15 cellular contexts compared by ENCODE assay signal in genomic region chr5:35246411-35246810, GRCh38. TPM values are rescaled to one million over a fixed set of nuclear protein-coding genes. Genes with fewer than 3 reads are reported as not detected.
A peak's percentile ranks its signal among the peaks of the same experiment; 100 is the strongest.
DNase-seq lines count a peak whose midpoint lies in the region; ATAC-seq, FAIRE-seq and TF ChIP-seq lines count a peak whose summit lies in the region.
"Had no signal": no experiment of that assay in that cellular context is flagged by ENCODE, and none has a peak within 500 bp of the region (broad histone marks: within the 10 kb centered on the region; RNA-seq: fewer than 3 reads in every experiment).

No MANE protein-coding gene starts in this region.

- WGBS in GM12878 (ENCODE audit: insufficient coverage, insufficient replicate concordance, low lambda C conversion rate, missing lambda C conversion rate): 19% methylated on average over 2 of the region's 2 CpGs
- 0% methylated on average over 1 of the region's 2 CpGs for WGBS in HepG2 (ENCODE audit: low lambda C conversion rate)

- DNase-seq in breast epithelium (ENCODE audit: low spot score in 2 of 2) (peak in 1 of 2 donors; percentile 53), MCF 10A (ENCODE audit: unreplicated experiment) (no peak), GM12878 (ENCODE audit: low read depth, low spot score) (no peak), HepG2 (ENCODE audit: low spot score) (peak; percentile 35), osteocyte (ENCODE audit: extremely low spot score, unreplicated experiment) (no peak)
- DNase-seq: activated CD8-positive, alpha-beta memory T cell treated with anti-CD3 and anti-CD28 coated beads for 24 hours; heart right ventricle; NCI-H1436 treated with DMSO at 0.1 percent for 48 hours; PC-9; T-helper 9 cell had no signal

- RAD21 ChIA-PET in GM12878 (lab: Charles Lee; ENCODE audit: unreplicated experiment): interaction anchor here (1.0 to 6.5 kb wide), 9 partner anchors 9 to 190 kb away, joined by 3 to 79 read pairs (median 8); partner anchors contain the start of gene PRLR

- H3K79me2 ChIP-seq in GM12878 (ENCODE audit: control insufficient read depth, insufficient read depth, low read length): no peaks in the 10 kb centered on the region
- no peaks in the 10 kb centered on the region for H3K79me2 ChIP-seq in HepG2 (ENCODE audit: insufficient read depth, low read length)

- H3K9me3 Mint-ChIP-seq in MCF 10A (ENCODE audit: unreplicated experiment) (no peaks in the 10 kb centered on the region), osteocyte (ENCODE audit: unreplicated experiment) (no peaks in the 10 kb centered on the region)

- POLR2A ChIA-PET in MCF 10A (lab: Yijun Ruan, JAX) (no interaction called here), GM12878 (lab: Charles Lee) (interaction anchor here (0.8 to 6.0 kb wide), 2 partner anchors 18 to 337 kb away, joined by 3 to 46 read pairs; partner anchors contain the start of gene PRLR), HepG2 (lab: Yijun Ruan, JAX) (no interaction called here)

- H3K4me3 ChIP-seq in breast epithelium: no peak overlapping the region
- no peak overlapping the region for H3K4me3 ChIP-seq in GM12878
- H3K4me3 ChIP-seq in HepG2 (replicated peaks in 1 of 3; ENCODE audit: insufficient read depth in 1 of 3, low read depth in 2 of 3, low read length in 3 of 3): no peak overlapping the region
- H3K4me3 ChIP-seq: heart right ventricle, PC-9, right atrium auricular region, suprapubic skin had no signal

- TF ChIP-seq RAD21 in GM12878 (IDR thresholded peaks at IDR 0.05; ENCODE audit: insufficient read depth, low read depth, low read length): no peak
- TF ChIP-seq RAD21 in HepG2 (CRISPR knock-in tag; IDR thresholded peaks at IDR 0.05): no peak

- H3K36me3 Mint-ChIP-seq in MCF 10A (ENCODE audit: insufficient read depth, unreplicated experiment) (no peaks in the 10 kb centered on the region), osteocyte (ENCODE audit: unreplicated experiment) (no peaks in the 10 kb centered on the region)

- H3K36me3 ChIP-seq in breast epithelium (no peaks in the 10 kb centered on the region), GM12878 (ENCODE audit: control insufficient read depth in 2 of 2, insufficient read depth in 2 of 2, low read length in 1 of 2) (no peaks in the 10 kb centered on the region), HepG2 (replicated peaks in 1 of 2; ENCODE audit: control insufficient read depth in 1 of 2, insufficient read depth in 2 of 2, low read length in 2 of 2) (no peaks in the 10 kb centered on the region)
- H3K36me3 ChIP-seq: heart right ventricle, right atrium auricular region, suprapubic skin had no signal

- H3K4me1 Mint-ChIP-seq in MCF 10A (ENCODE audit: insufficient read depth, unreplicated experiment) (peaks cover 16% of the 10 kb centered on the region), osteocyte (ENCODE audit: unreplicated experiment) (peaks cover 9% of the 10 kb centered on the region)

- H2AFZ ChIP-seq in GM12878 (ENCODE audit: control insufficient read depth, low read depth, low read length) (no peak overlapping the region), HepG2 (ENCODE audit: low read length) (no peak overlapping the region)
- H2AFZ ChIP-seq: PC-9 had no signal

- H4K20me1 ChIP-seq in GM12878 (ENCODE audit: control insufficient read depth, insufficient read depth) (no peaks in the 10 kb centered on the region), HepG2 (ENCODE audit: insufficient read depth, low read length) (no peaks in the 10 kb centered on the region)

- peak overlapping the region; percentile 62 to 79 for H3K27ac ChIP-seq in breast epithelium
- H3K27ac ChIP-seq in GM12878 (ENCODE audit: control insufficient read depth, insufficient read depth): no peak overlapping the region
- no peak overlapping the region for H3K27ac ChIP-seq in HepG2 (ENCODE audit: extremely low read length, insufficient read depth, low read length)
- H3K27ac ChIP-seq: heart right ventricle, PC-9, right atrium auricular region had no signal

- TF ChIP-seq POLR2A in breast epithelium (IDR thresholded peaks at IDR 0.05) (no peak), GM12878 (IDR thresholded peaks at IDR 0.05; ENCODE audit: low read depth, low read length) (no peak), HepG2 (IDR thresholded peaks at IDR 0.05; ENCODE audit: insufficient read depth in 1 of 2, low read depth in 2 of 2, low read length in 2 of 2) (no peak)

- intact Hi-C loops in breast epithelium (cut with DNase I; ENCODE audit: low total_unique reads): no loop called here
- intact Hi-C loops in MCF 10A (cut with micrococcal nuclease): loop anchor here (2.0 kb wide), 1 partner anchor 18 kb away; no protein-coding TSS in a partner anchor
- intact Hi-C loops in GM12878 (cut with micrococcal nuclease; ENCODE audit: unreplicated experiment): loop anchor here (2.0 kb wide), 1 partner anchor 72 kb away; no protein-coding TSS in a partner anchor
- intact Hi-C loops in HepG2 (cut with micrococcal nuclease; ENCODE audit: unreplicated experiment): no loop called here

- no peaks in the 10 kb centered on the region for H3K27me3 ChIP-seq in breast epithelium
- H3K27me3 ChIP-seq in GM12878 (replicated peaks in 1 of 2; ENCODE audit: control insufficient read depth in 2 of 2, insufficient read depth in 2 of 2, low read length in 1 of 2): no peaks in the 10 kb centered on the region
- no peaks in the 10 kb centered on the region; a peak in 1 of 5 replicates for H3K27me3 ChIP-seq in HepG2 (ENCODE audit: control insufficient read depth in 1 of 2, insufficient read depth in 2 of 2, low read length in 2 of 2)
- H3K27me3 ChIP-seq: right atrium auricular region, suprapubic skin had no signal

- no peak for FAIRE-seq in GM12878 (lab: Jason Lieb, UNC)
- peak; percentile 70 for FAIRE-seq in HepG2 (lab: Jason Lieb, UNC)

- H3K4me2 ChIP-seq in GM12878 (ENCODE audit: control insufficient read depth, insufficient read depth): no peak overlapping the region
- no peak overlapping the region; the same call in 1 of the 2 replicates for H3K4me2 ChIP-seq in HepG2 (ENCODE audit: low read depth, low read length)
- H3K4me2 ChIP-seq: PC-9 had no signal

- TF ChIP-seq CTCF in breast epithelium (IDR thresholded peaks at IDR 0.05) (peak in 2 of 3 donors; percentile 56 to 64), MCF 10A (IDR thresholded peaks at IDR 0.05; ENCODE audit: unreplicated experiment) (no peak), GM12878 (IDR thresholded peaks at IDR 0.05 in 2 of 3, conservative IDR thresholded peaks at IDR 0.05 in 1 of 3; ENCODE audit: control insufficient read depth in 2 of 3, extremely low read depth in 1 of 3, insufficient read depth in 1 of 3, low read depth in 3 of 3, low read length in 3 of 3) (peak in 2 of 3 experiments; percentile 30 to 37; a peak in 3 of 6 replicates), HepG2 (CRISPR knock-in tag; IDR thresholded peaks at IDR 0.05) (peak; percentile 67), osteocyte (IDR thresholded peaks at IDR 0.05) (no peak)

- SMC1A ChIA-PET in GM12878 (lab: Charles Lee; ENCODE audit: uncharacterized antibody, unreplicated experiment): interaction anchor here (1.0 to 6.6 kb wide), 16 partner anchors 8 to 190 kb away, joined by 3 to 95 read pairs (median 8); partner anchors contain the start of gene PRLR

- ATAC-seq in GM12878 (peak; percentile 64), HepG2 (peak; percentile 98), GM18517 (IDR thresholded peaks at IDR 0.05; ENCODE audit: unreplicated experiment) (no peak), GM21825 (IDR thresholded peaks at IDR 0.05; ENCODE audit: unreplicated experiment) (no peak), GM21381 (IDR thresholded peaks at IDR 0.05; ENCODE audit: unreplicated experiment) (no peak)

- CTCF ChIA-PET in MCF 10A (lab: Yijun Ruan, JAX) (interaction anchor here (0.6 to 0.7 kb wide), 4 partner anchors 157 to 1461 kb away, joined by 3 to 5 read pairs (median 3); no protein-coding TSS in a partner anchor), GM12878 (lab: Yijun Ruan, JAX) (interaction anchor here (0.9 to 4.3 kb wide), 14 partner anchors 9 to 190 kb away, joined by 3 to 56 read pairs (median 4); partner anchors contain the start of gene PRLR), HepG2 (lab: Yijun Ruan, JAX; ENCODE audit: low intra/inter-chr PET ratio, low total read pairs) (interaction anchor here (0.6 kb wide), 1 partner anchor 1173 kb away, joined by 3 read pairs; no protein-coding TSS in a partner anchor)

- H3K27ac Mint-ChIP-seq in MCF 10A (ENCODE audit: low read depth, unreplicated experiment) (no peak overlapping the region), osteocyte (ENCODE audit: unreplicated experiment) (no peak overlapping the region)

- BruUV-seq in MCF 10A (replicated peaks; lab: Mats Ljungman, UMichigan): no TSS peak
- BruUV-seq in GM12878 (replicated peaks; lab: Mats Ljungman, UMichigan): no TSS peak
- BruUV-seq in HepG2 (replicated peaks; lab: Mats Ljungman, UMichigan): no TSS peak

- H3K9me3 ChIP-seq in breast epithelium (no peaks in the 10 kb centered on the region), GM12878 (replicated peaks; ENCODE audit: control insufficient read depth, insufficient read depth, low read length) (peaks cover 2% of the 10 kb centered on the region; the same call in 1 of the 3 replicates), HepG2 (ENCODE audit: low read length) (no peaks in the 10 kb centered on the region)
- H3K9me3 ChIP-seq: heart right ventricle, right atrium auricular region, suprapubic skin had no signal

- peaks cover 0 to 4% of the 10 kb centered on the region in 2 donors for H3K4me1 ChIP-seq in breast epithelium
- no peaks in the 10 kb centered on the region for H3K4me1 ChIP-seq in GM12878 (ENCODE audit: control insufficient read depth, insufficient read depth, low read length)
- H3K4me1 ChIP-seq in HepG2 (ENCODE audit: insufficient read depth, low read length): peaks cover 12% of the 10 kb centered on the region
- H3K4me1 ChIP-seq: right atrium auricular region had no signal

- H3K9ac ChIP-seq in GM12878 (ENCODE audit: control insufficient read depth, insufficient read depth, low read length) (no peak overlapping the region), HepG2 (ENCODE audit: insufficient read depth, low read depth, low read length) (no peak overlapping the region)

- in situ Hi-C loops in GM12878 (cut with MboI) (no loop called here), HepG2 (cut with HindIII; ENCODE audit: extremely low pct_ligation_motif_present, low pct_unique_long_range_greater_than_20kb) (loop anchor here (25.0 kb wide), 1 partner anchor 366 kb away; the partner anchor contains the start of gene SPEF2)

- H3K27me3 Mint-ChIP-seq in MCF 10A (ENCODE audit: insufficient read depth, unreplicated experiment) (no peaks in the 10 kb centered on the region), osteocyte (ENCODE audit: unreplicated experiment) (peaks cover 5% of the 10 kb centered on the region)

- TF ChIP-seq EP300 in GM12878 (IDR thresholded peaks at IDR 0.05; ENCODE audit: borderline replicate concordance in 1 of 2, control insufficient read depth in 1 of 2, low read depth in 2 of 2, low read length in 2 of 2): no peak
- no peak for TF ChIP-seq EP300 in HepG2 (IDR thresholded peaks at IDR 0.05; ENCODE audit: low read depth in 2 of 2, low read length in 2 of 2)
- no peak for TF ChIP-seq EP300 in HepG2 (CRISPR knock-in tag; IDR thresholded peaks at IDR 0.05; ENCODE audit: borderline replicate concordance)

- no peak overlapping the region for H3K4me3 Mint-ChIP-seq in MCF 10A (ENCODE audit: unreplicated experiment)
- no peak overlapping the region for H3K4me3 Mint-ChIP-seq in osteocyte (ENCODE audit: unreplicated experiment)

RNA-seq across cellular contexts. Expression of gene PRLR, which starts 16.1 kb away (rescaled TPM):
- total RNA-seq in breast epithelium (10 to 100 TPM in 2 of 3 donors, 1 to 10 TPM in 1; 2.6 to 78.0 (median 28.8) TPM), MCF 10A (2022) (0.16 and 0.44 TPM in 2 replicates), GM12878 (2014; rRNA removed) (0.11 and 0.16 TPM in 2 replicates), GM12878 (2014; rRNA removed; fragmentation: Illumina TruSeq; extraction: Trizol) (0.27 and 0.28 TPM in 2 replicates), GM12878 (2021) (0.64 and 0.88 TPM in 2 replicates), HepG2 (2016; rRNA removed; fragmentation: Illumina TruSeq; extraction: Trizol) (13.3 and 22.2 TPM in 2 replicates), osteocyte (0.08 and 0.30 TPM in 2 replicates)
- 26.0 and 26.3 TPM in 2 replicates for total RNA-seq in GM12878 (2013; cell fraction: nucleolus; rRNA removed)
- polyA plus RNA-seq in GM12878 (2011; ENCODE audit: low read depth): 0.09 TPM
- polyA plus RNA-seq in GM12878 (2011; rRNA removed) (8.1 and 11.1 TPM in 2 replicates), GM12878 (2014; fragmentation: Illumina TruSeq; extraction: Trizol) (0.22 TPM in 2 replicates), GM12878 (2014; fragmentation: Nextera tagmentation; extraction: Ambion mirVana) (under 1 TPM; 0.04 to 0.85 TPM), GM12878 (2014; rRNA removed) (0.08 and 0.10 TPM in 2 replicates), GM12878 (2016; fragmentation: Nextera tagmentation; extraction: Ambion mirVana) (under 1 TPM; 0.03 to 0.19 TPM), HepG2 (2011; rRNA removed) (7.8 and 12.2 TPM in 2 replicates)
- polyA plus RNA-seq in GM12878 (2011; cell fraction: cytosol; rRNA removed): 8.1 and 8.4 TPM in 2 replicates
- 14.4 and 14.9 TPM in 2 replicates for polyA plus RNA-seq in GM12878 (2011; cell fraction: nucleus; rRNA removed)
- 0.13 and 0.14 TPM in 2 replicates for polyA plus RNA-seq in GM12878 (2012)
- polyA minus RNA-seq in GM12878 (2011; rRNA and poly(A)+ RNA removed): 34.9 and 35.0 TPM in 2 replicates
- polyA minus RNA-seq in GM12878 (2011; cell fraction: cytosol; rRNA and poly(A)+ RNA removed): 11.4 and 14.6 TPM in 2 replicates
- polyA minus RNA-seq in GM12878 (2011; cell fraction: nucleus; rRNA and poly(A)+ RNA removed): 10.6 and 19.5 TPM in 2 replicates
- 1.4 and 1.9 TPM in 2 replicates for total RNA-seq in HepG2 (2016; cell fraction: cytosol; rRNA removed; fragmentation: Illumina TruSeq; extraction: Trizol; ENCODE audit: low read depth)
- 14.7 and 22.1 TPM in 2 replicates for total RNA-seq in HepG2 (2016; cell fraction: insoluble cytoplasmic fraction; rRNA removed; fragmentation: Illumina TruSeq; extraction: Trizol)
- 4.3 and 4.4 TPM in 2 replicates for total RNA-seq in HepG2 (2016; cell fraction: membrane; rRNA removed; fragmentation: Illumina TruSeq; extraction: Trizol)
- total RNA-seq in HepG2 (2016; cell fraction: nucleus; rRNA removed; fragmentation: Illumina TruSeq; extraction: Trizol): 18.5 and 19.5 TPM in 2 replicates
- polyA plus RNA-seq in HepG2 (2011; cell fraction: cytosol; rRNA removed): 6.5 and 6.8 TPM in 2 replicates
- polyA plus RNA-seq in HepG2 (2011; cell fraction: nucleus; rRNA removed): 6.8 and 8.4 TPM in 2 replicates
- polyA plus RNA-seq in HepG2 (2012): 14.2 and 21.9 TPM in 2 replicates
- 0.12 and 0.35 TPM in 2 replicates for polyA plus RNA-seq in HepG2 (2016; cell fraction: cytosol; fragmentation: Illumina TruSeq; extraction: Trizol; ENCODE audit: low read depth)
- 5.9 and 6.2 TPM in 2 replicates for polyA plus RNA-seq in HepG2 (2016; cell fraction: insoluble cytoplasmic fraction; fragmentation: Illumina TruSeq; extraction: Trizol; ENCODE audit: low read depth)
- 0.72 and 0.98 TPM in 2 replicates for polyA plus RNA-seq in HepG2 (2016; cell fraction: membrane; fragmentation: Illumina TruSeq; extraction: Trizol; ENCODE audit: low read depth)
- polyA plus RNA-seq in HepG2 (2016; cell fraction: nucleus; fragmentation: Illumina TruSeq; extraction: Trizol; ENCODE audit: insufficient read depth, low read depth): 7.4 and 7.8 TPM in 2 replicates
- polyA minus RNA-seq in HepG2 (2011; rRNA and poly(A)+ RNA removed; ENCODE audit: low replicate concordance): 38.1 TPM in 1 of 2 replicates, not detected in the other
- polyA minus RNA-seq in HepG2 (2011; cell fraction: cytosol; rRNA and poly(A)+ RNA removed): 21.3 and 25.0 TPM in 2 replicates
- polyA minus RNA-seq in HepG2 (2011; cell fraction: nucleus; rRNA and poly(A)+ RNA removed): 27.4 and 36.7 TPM in 2 replicates
- total RNA-seq: PC-9 had no signal

Comparison
In these comparisons a context has a peak if more than half of its experiments do, and no peak if none do; other contexts are left out.
1. CTCF ChIP-seq: peak in breast epithelium (2 of 3), GM12878 (2 of 3) and HepG2 (single experiment); none in MCF 10A (single experiment) and osteocyte (single experiment).
2. intact Hi-C loops: an anchor here in MCF 10A (2.0 kb wide) and GM12878 (2.0 kb wide); none called in breast epithelium and HepG2.
3. H3K27ac ChIP-seq: peak in breast epithelium (2 of 2); none in GM12878 (single experiment) and HepG2 (single experiment).
4. ATAC-seq: peak in GM12878 (single experiment) and HepG2 (single experiment); none in GM18517 (single experiment), GM21825 (single experiment) and GM21381 (single experiment).